1 cellular context compared by ENCODE assay signal in the genomic region with DNA sequence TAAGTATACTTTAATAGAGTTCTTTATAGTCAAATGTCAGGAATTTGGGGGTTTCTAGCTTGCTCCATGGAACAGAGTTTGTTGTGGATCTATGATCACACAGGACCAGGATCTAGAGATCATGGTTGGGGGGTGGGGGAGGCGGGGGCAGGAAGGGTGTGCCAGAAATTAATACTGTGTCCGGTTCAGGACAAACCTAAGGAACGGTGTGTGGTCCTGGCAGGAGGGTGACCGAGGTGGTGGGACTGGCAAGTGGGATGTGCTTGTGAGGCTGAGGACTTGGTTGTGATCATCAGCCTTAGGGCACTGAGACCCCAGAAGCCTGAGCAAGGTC.
TF ChIP-seq lines count a peak whose summit lies in the region.

No MANE protein-coding gene starts in this region.

TF ChIP-seq in GM12878, 131 proteins besides CTCF, POLR2A, EP300 and RAD21:
- no peak for TF ChIP-seq PAX5 (IDR thresholded peaks at IDR 0.05; ENCODE audit: borderline replicate concordance, low read depth, low read length)
- TF ChIP-seq RFX5 (IDR thresholded peaks at IDR 0.05; ENCODE audit: low read depth, low read length) = no peak
- no peak for TF ChIP-seq STAT1 (conservative IDR thresholded peaks at IDR 0.05)
- TF ChIP-seq CEBPB (IDR thresholded peaks at IDR 0.05; ENCODE audit: borderline replicate concordance in 1 of 2, low read depth in 2 of 2, low read length in 2 of 2) = no peak
- no peak for TF ChIP-seq CBX5 (IDR thresholded peaks at IDR 0.05; ENCODE audit: low read depth)
- TF ChIP-seq, protein P1, sequence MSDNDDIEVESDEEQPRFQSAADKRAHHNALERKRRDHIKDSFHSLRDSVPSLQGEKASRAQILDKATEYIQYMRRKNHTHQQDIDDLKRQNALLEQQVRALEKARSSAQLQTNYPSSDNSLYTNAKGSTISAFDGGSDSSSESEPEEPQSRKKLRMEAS (IDR thresholded peaks at IDR 0.05; ENCODE audit: low read depth, low read length) = no peak
- no peak for TF ChIP-seq KLF5 (IDR thresholded peaks at IDR 0.05; ENCODE audit: partially characterized antibody)
- no peak for TF ChIP-seq BRCA1 (IDR thresholded peaks at IDR 0.05; ENCODE audit: low read depth, low read length)
- TF ChIP-seq MTA3 (IDR thresholded peaks at IDR 0.05; ENCODE audit: borderline replicate concordance, low read length) = no peak
